24 cellular contexts compared by ENCODE assay signal in genomic region chr16:84807776-84808175, GRCh38. TPM values are rescaled to one million over a fixed set of nuclear protein-coding genes. Genes with fewer than 3 reads are reported as not detected.
DNase-seq lines count a peak whose midpoint lies in the region; ATAC-seq and TF ChIP-seq lines count a peak whose summit lies in the region.
"Had no signal": no experiment of that assay in that cellular context is flagged by ENCODE, and none has a peak within 500 bp of the region (broad histone marks: within the 10 kb centered on the region; RNA-seq: fewer than 3 reads in every experiment).

No MANE protein-coding gene starts in this region.

- no peaks in the 10 kb centered on the region for H3K27me3 ChIP-seq in lower lobe of right lung (ENCODE audit: low read depth)
- H3K27me3 ChIP-seq in trophoblast cell (ENCODE audit: insufficient read depth, low read length): no peaks in the 10 kb centered on the region
- H3K27me3 ChIP-seq: BE2C had no signal

- H3K36me3 ChIP-seq in lower lobe of right lung (no peaks in the 10 kb centered on the region), trophoblast cell (ENCODE audit: control insufficient read depth in 1 of 2, insufficient read depth in 2 of 2, low read length in 2 of 2) (no peaks in the 10 kb centered on the region)
- H3K36me3 ChIP-seq: BE2C had no signal

- intact Hi-C loops in left cardiac atrium (cut with DNase I) (no loop called here), left ventricle myocardium superior (cut with micrococcal nuclease) (no loop called here), lower lobe of right lung (cut with DNase I) (no loop called here)
- intact Hi-C loops in dendritic cell treated with granulocyte-macrophage colony-stimulating factor and Interleukin-4, amounts not matched to agents 40 ng/mL and 50 ng/mL, for 4 days (cut with micrococcal nuclease): no loop called here

- WGBS in trophoblast cell (ENCODE audit: extremely low coverage, insufficient coverage, insufficient read length): no CpG with 5 or more reads among the region's 7 CpGs

- H3K4ac ChIP-seq in trophoblast cell (ENCODE audit: low read depth, low read length): no peak overlapping the region

- no peak overlapping the region for H3K9ac ChIP-seq in trophoblast cell (ENCODE audit: low read length)

- peak overlapping the region; percentile 28 for H2BK12ac ChIP-seq in trophoblast cell (ENCODE audit: low read length)

- H3K79me2 ChIP-seq in trophoblast cell (ENCODE audit: control insufficient read depth, insufficient read depth, low read length, poor library complexity): no peaks in the 10 kb centered on the region

- no peak overlapping the region for H4K12ac ChIP-seq in trophoblast cell (ENCODE audit: low read depth, low read length)

- H2AK5ac ChIP-seq in trophoblast cell (ENCODE audit: low read length): no peak overlapping the region

- H3K36me3 Mint-ChIP-seq in dendritic cell treated with granulocyte-macrophage colony-stimulating factor and Interleukin-4, amounts not matched to agents 40 ng/mL and 50 ng/mL, for 4 days (ENCODE audit: low read depth): no peaks in the 10 kb centered on the region
- H3K36me3 Mint-ChIP-seq: CD4-positive, CD25-positive, alpha-beta regulatory T cell; CD8-positive, alpha-beta memory T cell had no signal

- ATAC-seq in left cardiac atrium (no peak), left ventricle myocardium superior (no peak), lower lobe of right lung (no peak), HG03025 (IDR thresholded peaks at IDR 0.05; ENCODE audit: low FRiP score, unreplicated experiment) (no peak)
- ATAC-seq: A549, GM12878, GM23338, HCT116 had no signal

- no peak overlapping the region for H3K4me3 Mint-ChIP-seq in dendritic cell treated with granulocyte-macrophage colony-stimulating factor and Interleukin-4, amounts not matched to agents 40 ng/mL and 50 ng/mL, for 4 days
- H3K4me3 Mint-ChIP-seq: CD4-positive, CD25-positive, alpha-beta regulatory T cell; CD8-positive, alpha-beta memory T cell; GM23338; H9 had no signal

- no peak overlapping the region for H2AFZ ChIP-seq in trophoblast cell (ENCODE audit: insufficient read depth, low read length, poor library complexity)
- H2AFZ ChIP-seq: GM23338 had no signal

- TF ChIP-seq CTCF in lower lobe of right lung (IDR thresholded peaks at IDR 0.05): no peak

- peaks cover 12% of the 10 kb centered on the region for H3K79me1 ChIP-seq in trophoblast cell (ENCODE audit: low read length)

- peaks cover 61% of the 10 kb centered on the region for H3K4me1 Mint-ChIP-seq in dendritic cell treated with granulocyte-macrophage colony-stimulating factor and Interleukin-4, amounts not matched to agents 40 ng/mL and 50 ng/mL, for 4 days (ENCODE audit: low read depth)

- H3K27ac ChIP-seq in lower lobe of right lung: no peak overlapping the region
- no peak overlapping the region for H3K27ac ChIP-seq in trophoblast cell (ENCODE audit: low read depth, low read length)

- peak overlapping the region; percentile 87 for H3K27ac Mint-ChIP-seq in dendritic cell treated with granulocyte-macrophage colony-stimulating factor and Interleukin-4, amounts not matched to agents 40 ng/mL and 50 ng/mL, for 4 days
- H3K27ac Mint-ChIP-seq: CD4-positive, CD25-positive, alpha-beta regulatory T cell; CD8-positive, alpha-beta memory T cell; GM23338; H9 had no signal

- no peak overlapping the region for H2BK5ac ChIP-seq in trophoblast cell (ENCODE audit: low read depth, low read length, poor library complexity)

- DNase-seq in left cardiac atrium (peak; percentile 15), left ventricle myocardium superior (no peak), lower lobe of right lung (peak; percentile 15), trophoblast cell (no peak), NCI-H128 (lab: John Stamatoyannopoulos, UW; ENCODE audit: unreplicated experiment) (no peak), amygdala (lab: John Stamatoyannopoulos, UW) (no peak)
- DNase-seq: 8988T; ACHN; AML-193; BE2C; C1 segment of cervical spinal cord; CD4-positive, CD25-positive, alpha-beta regulatory T cell; CD8-positive, alpha-beta memory T cell; DMS 273 treated with DMSO at 0.1 percent for 48 hours; DMS79; EL; GDM1; H9 had no signal

- no peak overlapping the region for H3K14ac ChIP-seq in trophoblast cell (ENCODE audit: low read length)

- no peak overlapping the region for H3K4me3 ChIP-seq in lower lobe of right lung
- H3K4me3 ChIP-seq in trophoblast cell (ENCODE audit: low read depth, low read length): no peak overlapping the region
- H3K4me3 ChIP-seq: A549, GM12878, GM23338 had no signal

- H3K4me2 ChIP-seq in trophoblast cell (ENCODE audit: low read length): no peak overlapping the region
- H3K4me2 ChIP-seq: A549, GM23338 had no signal

- peak overlapping the region; percentile 45 for H4K91ac ChIP-seq in trophoblast cell (ENCODE audit: low read depth, low read length)

- H3K27me3 Mint-ChIP-seq in dendritic cell treated with granulocyte-macrophage colony-stimulating factor and Interleukin-4, amounts not matched to agents 40 ng/mL and 50 ng/mL, for 4 days: no peaks in the 10 kb centered on the region

- peaks cover 7% of the 10 kb centered on the region for H3K4me1 ChIP-seq in lower lobe of right lung
- H3K4me1 ChIP-seq in trophoblast cell (ENCODE audit: control insufficient read depth in 1 of 2, insufficient read depth in 2 of 2, low read length in 2 of 2): peaks cover 8 to 13% of the 10 kb centered on the region in 2 experiments

- no peak overlapping the region for H3K23ac ChIP-seq in trophoblast cell (ENCODE audit: low read length)

- H4K8ac ChIP-seq in trophoblast cell (ENCODE audit: low read depth, low read length): no peak overlapping the region

- no peak overlapping the region for H3K18ac ChIP-seq in trophoblast cell (ENCODE audit: low read length)

- no peak overlapping the region for H2BK120ac ChIP-seq in trophoblast cell (ENCODE audit: insufficient read depth, low read length, poor library complexity)

- no peaks in the 10 kb centered on the region for H3K9me3 ChIP-seq in lower lobe of right lung
- peaks cover 7% of the 10 kb centered on the region for H3K9me3 ChIP-seq in trophoblast cell (ENCODE audit: insufficient read depth, low read depth, low read length)
- H3K9me3 ChIP-seq: A549, BE2C had no signal

- no peaks in the 10 kb centered on the region for H3K9me3 Mint-ChIP-seq in dendritic cell treated with granulocyte-macrophage colony-stimulating factor and Interleukin-4, amounts not matched to agents 40 ng/mL and 50 ng/mL, for 4 days

RNA-seq across cellular contexts. Expression of gene CRISPLD2, which starts 12.0 kb away (rescaled TPM):
- total RNA-seq in left cardiac atrium: 10 to 100 TPM; 36.1 to 58.3 TPM
- 29.1 TPM for total RNA-seq in left ventricle myocardium superior
- total RNA-seq in lower lobe of right lung: 34.9 TPM
- polyA plus RNA-seq in trophoblast cell (2013): 121 and 124 TPM in 2 replicates

Comparison
In these comparisons a context has a peak if more than half of its experiments do, and no peak if none do; other contexts are left out.
1. DNase-seq: peak in left cardiac atrium (single experiment) and lower lobe of right lung (single experiment); none in left ventricle myocardium superior (single experiment), trophoblast cell (0 of 2), NCI-H128 (single experiment) and amygdala (0 of 56).